ENCODE assay signal across 34 cellular contexts in the genomic region with DNA sequence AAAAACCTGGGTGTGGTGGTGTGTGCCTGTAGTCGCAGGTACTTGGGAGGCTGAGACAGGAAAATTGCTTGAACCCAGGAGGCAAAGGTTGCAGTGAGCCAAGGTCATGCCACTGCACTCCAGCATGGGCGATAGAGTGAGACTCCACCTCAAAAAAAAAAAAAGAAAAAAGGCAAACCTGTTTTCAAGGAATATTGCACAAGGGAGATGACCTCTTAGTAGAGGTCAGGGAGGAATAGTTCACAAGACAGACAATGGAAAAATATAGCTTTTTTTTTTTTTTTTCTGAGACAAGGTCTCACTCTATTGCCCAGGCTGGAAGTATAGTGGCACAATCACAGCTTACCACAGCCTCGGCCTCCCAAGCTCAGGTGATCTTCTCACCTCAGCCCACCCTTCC.
"Had no signal": no experiment of that assay in that cellular context is flagged by ENCODE, and none has a peak within 500 bp of the region (broad histone marks: within the 10 kb centered on the region; RNA-seq: fewer than 3 reads in every experiment).

No MANE protein-coding gene starts in this region.

- H3K27me3 ChIP-seq: adrenal gland, ascending aorta, body of pancreas, brain microvascular endothelial cell, breast epithelium, cardiac muscle cell had no signal

- H3K27ac ChIP-seq: adrenal gland, ascending aorta, body of pancreas, brain microvascular endothelial cell, breast epithelium, cardiac muscle cell had no signal

- H3K4me1 ChIP-seq: ascending aorta, body of pancreas, breast epithelium had no signal

- ATAC-seq: activated naive CD4-positive, alpha-beta T cell treated with anti-CD3 and anti-CD28 coated beads, Interleukin-2, amount 50 U/mL, for 72 hours; activated naive CD8-positive, alpha-beta T cell treated with anti-CD3 and anti-CD28 coated beads, Interleukin-2, amount 50 U/mL, for 24 hours; activated T-cell treated with anti-CD3 and anti-CD28 coated beads, Interleukin-2, amount 50 U/mL, for 4 hours; activated T-cell treated with anti-CD3 and anti-CD28 coated beads, Interleukin-2, amount 50 U/mL, for 72 hours; activated T-helper 17 cell treated with anti-CD3 and anti-CD28 coated beads, Interleukin-2, amount 50 U/mL, for 72 hours; body of pancreas had no signal

- H3K36me3 ChIP-seq: adrenal gland, ascending aorta, brain microvascular endothelial cell, breast epithelium, cardiac muscle cell had no signal

- H3K4me3 ChIP-seq: adrenal gland, ascending aorta, body of pancreas, breast epithelium, cardiac muscle cell had no signal

- H3K9me3 ChIP-seq: adrenal gland, ascending aorta, body of pancreas, breast epithelium had no signal

- DNase-seq: activated effector memory CD4-positive, alpha-beta T cell treated with anti-CD3 and anti-CD28 coated beads, Interleukin-2, amount 50 U/mL, for 16 hours; activated effector memory CD4-positive, alpha-beta T cell treated with Interleukin-2 at 50 U/mL for 16 hours; activated gamma-delta T cell; activated gamma-delta T cell treated with Interleukin-2 at 50 U/mL for 16 hours; activated naive CD4-positive, alpha-beta T cell; activated naive CD4-positive, alpha-beta T cell treated with anti-CD3 and anti-CD28 coated beads for 36 hours; activated naive CD4-positive, alpha-beta T cell treated with anti-CD3 and anti-CD28 coated beads, Interleukin-2, amount 10 ng/mL, durations not matched to agents 7 days and 5 days; activated naive CD4-positive, alpha-beta T cell treated with anti-CD3 and anti-CD28 coated beads, Interleukin-2, amount 50 U/mL, for 16 hours; activated naive CD4-positive, alpha-beta T cell treated with Interleukin-2 at 50 U/mL for 16 hours; activated naive CD8-positive, alpha-beta T cell treated with anti-CD3 and anti-CD28 coated beads for 36 hours; activated naive CD8-positive, alpha-beta T cell treated with anti-CD3 and anti-CD28 coated beads, Interleukin-2, amount 10 ng/mL, durations not matched to agents 7 days and 5 days; activated naive CD8-positive, alpha-beta T cell treated with anti-CD3 and anti-CD28 coated beads, Interleukin-2, amount 50 U/mL, for 24 hours; activated T-cell treated with anti-CD3 and anti-CD28 coated beads, Interleukin-2, amount 50 U/mL, for 1 hour; activated T-cell treated with anti-CD3 and anti-CD28 coated beads, Interleukin-2, amount 50 U/mL, for 24 hours; activated T-cell treated with anti-CD3 and anti-CD28 coated beads, Interleukin-2, amount 50 U/mL, for 4 hours; activated T-cell treated with anti-CD3 and anti-CD28 coated beads, Interleukin-2, amount 50 U/mL, for 48 hours; activated T-cell treated with anti-CD3 and anti-CD28 coated beads, Interleukin-2, amount 50 U/mL, for 72 hours; adrenal gland; amniotic stem cell; amygdala; anterior cingulate cortex; aorta; body of pancreas; brain microvascular endothelial cell; caudate nucleus; central memory CD4-positive, alpha-beta T cell; cerebellar nuclear complex had no signal

- FAIRE-seq: astrocyte, bronchial epithelial cell had no signal
